In genomic region chr1:26345718-26346117, GRCh38 we compare ENCODE assay signal across 37 cellular contexts. TPM values are rescaled to one million over a fixed set of nuclear protein-coding genes. Genes with fewer than 3 reads are reported as not detected.
"Had no signal": no experiment of that assay in that cellular context is flagged by ENCODE, and none has a peak within 500 bp of the region (broad histone marks: within the 10 kb centered on the region; RNA-seq: fewer than 3 reads in every experiment).

No MANE protein-coding gene starts in this region.

- FAIRE-seq: colon, keratinocyte had no signal

- H3K36me3 Mint-ChIP-seq: activated naive CD8-positive, alpha-beta T cell treated with anti-CD3 and anti-CD28 coated beads for 36 hours; natural killer cell treated with Interleukin-12 subunit alpha and Interleukin-12 subunit beta and Interleukin-15 and Interleukin-18, amount 100 ng/mL, for 72 hours; stimulated activated naive B cell treated with anti-CD40 and anti-IgM and Interleukin-4, amounts not matched to agents 10 μg/mL and 1 μg/mL and 100 μg/mL, for 72 hours had no signal

- ATAC-seq: body of pancreas; effector memory CD8-positive, alpha-beta T cell; gastroesophageal sphincter; left cardiac atrium; left ventricle myocardium superior; mucosa of descending colon; sciatic nerve; stimulated activated naive B cell treated with anti-CD40 and anti-IgM and Interleukin-4, amounts not matched to agents 10 μg/mL and 1 μg/mL and 100 μg/mL, for 72 hours had no signal

- H3K4me3 ChIP-seq: adrenal gland, body of pancreas, gastroesophageal sphincter, hepatocyte, mucosa of descending colon, skin epidermis, suprapubic skin, tibial artery had no signal

- H3K9me3 ChIP-seq: adrenal gland, body of pancreas, gastroesophageal sphincter, mucosa of descending colon, suprapubic skin, tibial artery had no signal

- H3K36me3 ChIP-seq: adrenal gland, gastroesophageal sphincter, tibial artery had no signal

- H3K27ac ChIP-seq: adrenal gland, body of pancreas, gastroesophageal sphincter, hepatocyte, skin epidermis, suprapubic skin, tibial artery had no signal

- H3K27me3 ChIP-seq: adrenal gland, body of pancreas, hepatocyte, suprapubic skin had no signal

- H3K9me3 Mint-ChIP-seq: activated naive CD4-positive, alpha-beta T cell treated with anti-CD3 and anti-CD28 coated beads for 36 hours; activated naive CD8-positive, alpha-beta T cell treated with anti-CD3 and anti-CD28 coated beads for 36 hours; effector memory CD8-positive, alpha-beta T cell; natural killer cell treated with Interleukin-12 subunit alpha and Interleukin-12 subunit beta and Interleukin-15 and Interleukin-18, amount 100 ng/mL, for 72 hours; stimulated activated naive B cell treated with anti-CD40 and anti-IgM and Interleukin-4, amounts not matched to agents 10 μg/mL and 1 μg/mL and 100 μg/mL, for 72 hours; T-helper 2 cell treated with Interferon-gamma antibody and Interleukin-4, amounts not matched to agents 5 μg/mL and 100 μg/mL, for 36 hours had no signal

- H3K4me1 ChIP-seq: adrenal gland, body of pancreas, gastroesophageal sphincter, tibial artery had no signal

- H3K27me3 Mint-ChIP-seq: activated naive CD8-positive, alpha-beta T cell treated with anti-CD3 and anti-CD28 coated beads for 36 hours; effector memory CD8-positive, alpha-beta T cell had no signal

- H3K4me3 Mint-ChIP-seq: activated naive CD4-positive, alpha-beta T cell treated with anti-CD3 and anti-CD28 coated beads for 36 hours; activated naive CD8-positive, alpha-beta T cell treated with anti-CD3 and anti-CD28 coated beads for 36 hours; effector memory CD8-positive, alpha-beta T cell; natural killer cell treated with Interleukin-12 subunit alpha and Interleukin-12 subunit beta and Interleukin-15 and Interleukin-18, amount 100 ng/mL, for 72 hours; stimulated activated naive B cell treated with anti-CD40 and anti-IgM and Interleukin-4, amounts not matched to agents 10 μg/mL and 1 μg/mL and 100 μg/mL, for 72 hours; T-helper 2 cell treated with Interferon-gamma antibody and Interleukin-4, amounts not matched to agents 5 μg/mL and 100 μg/mL, for 36 hours had no signal

- H3K27ac Mint-ChIP-seq: activated naive CD4-positive, alpha-beta T cell treated with anti-CD3 and anti-CD28 coated beads for 36 hours; activated naive CD8-positive, alpha-beta T cell treated with anti-CD3 and anti-CD28 coated beads for 36 hours; effector memory CD8-positive, alpha-beta T cell; natural killer cell treated with Interleukin-12 subunit alpha and Interleukin-12 subunit beta and Interleukin-15 and Interleukin-18, amount 100 ng/mL, for 72 hours; stimulated activated naive B cell treated with anti-CD40 and anti-IgM and Interleukin-4, amounts not matched to agents 10 μg/mL and 1 μg/mL and 100 μg/mL, for 72 hours; T-helper 2 cell treated with Interferon-gamma antibody and Interleukin-4, amounts not matched to agents 5 μg/mL and 100 μg/mL, for 36 hours had no signal

- H3K4me2 ChIP-seq: hepatocyte had no signal

- DNase-seq: activated CD4-positive, alpha-beta T cell treated with anti-CD3 and anti-CD28 coated beads for 4 hours; activated CD4-positive, alpha-beta T cell treated with anti-CD3 and anti-CD28 coated beads, Interleukin-2, amount 50 U/mL, for 4 hours; activated effector memory CD4-positive, alpha-beta T cell treated with anti-CD3 and anti-CD28 coated beads, Interleukin-2, amount 50 U/mL, for 16 hours; activated naive CD4-positive, alpha-beta T cell treated with anti-CD3 and anti-CD28 coated beads for 36 hours; activated naive CD8-positive, alpha-beta T cell treated with anti-CD3 and anti-CD28 coated beads for 36 hours; activated T-cell treated with anti-CD3 and anti-CD28 coated beads for 4 hours; adrenal gland; aorta; body of pancreas; effector memory CD8-positive, alpha-beta T cell; erythroblast; left cardiac atrium; left ventricle myocardium superior; mucosa of descending colon; stimulated activated CD4-positive, alpha-beta T cell treated with anti-CD3 and anti-CD28 coated beads, Interleukin-12 subunit alpha, Interleukin-12 subunit beta, amount 100 ng/mL, for 4 hours; stimulated activated CD4-positive, alpha-beta T cell treated with anti-CD3 and anti-CD28 coated beads, Interleukin-4, amount 100 ng/mL, for 24 hours; stimulated activated naive B cell treated with anti-CD40 and anti-IgM and Interleukin-4, amounts not matched to agents 10 μg/mL and 1 μg/mL and 100 μg/mL, for 72 hours; T-helper 1 cell; tibial artery had no signal

- H2AFZ ChIP-seq: hepatocyte had no signal

- H3K4me1 Mint-ChIP-seq: activated naive CD8-positive, alpha-beta T cell treated with anti-CD3 and anti-CD28 coated beads for 36 hours had no signal

- H3K79me2 ChIP-seq: hepatocyte had no signal

RNA-seq across cellular contexts. Expression of gene CRYBG2, which starts 8.2 kb away (rescaled TPM):
- total RNA-seq: adrenal gland, fibroblast of lung, fibroblast of villous mesenchyme, left cardiac atrium, left ventricle myocardium superior, lung microvascular endothelial cell, myocyte, osteoblast, sciatic nerve had no signal
- polyA plus RNA-seq: fibroblast of lung had no signal

RNA-seq across cellular contexts. Expression of gene ZNF683, which starts 26.8 kb away (rescaled TPM):
- total RNA-seq: activated naive CD4-positive, alpha-beta T cell treated with anti-CD3 and anti-CD28 coated beads for 36 hours; body of pancreas; dermis microvascular lymphatic vessel endothelial cell; fibroblast of lung; fibroblast of villous mesenchyme; hepatocyte; left ventricle myocardium superior; lung microvascular endothelial cell; mesenteric fat pad; myocyte; natural killer cell treated with Interleukin-12 subunit alpha and Interleukin-12 subunit beta and Interleukin-15 and Interleukin-18, amount 100 ng/mL, for 72 hours; osteoblast; posterior vena cava; renal cortical epithelial cell; suprapubic skin had no signal
- polyA plus RNA-seq: fibroblast of lung, hepatocyte, keratinocyte had no signal

RNA-seq across cellular contexts. Expression of gene CD52, which starts 28.0 kb away (rescaled TPM):
- total RNA-seq: body of pancreas, dermis microvascular lymphatic vessel endothelial cell, fibroblast of lung, fibroblast of villous mesenchyme, lung microvascular endothelial cell, myocyte, osteoblast, renal cortical epithelial cell had no signal
